ENCODE assay signal across 1 cellular context in the genomic region with DNA sequence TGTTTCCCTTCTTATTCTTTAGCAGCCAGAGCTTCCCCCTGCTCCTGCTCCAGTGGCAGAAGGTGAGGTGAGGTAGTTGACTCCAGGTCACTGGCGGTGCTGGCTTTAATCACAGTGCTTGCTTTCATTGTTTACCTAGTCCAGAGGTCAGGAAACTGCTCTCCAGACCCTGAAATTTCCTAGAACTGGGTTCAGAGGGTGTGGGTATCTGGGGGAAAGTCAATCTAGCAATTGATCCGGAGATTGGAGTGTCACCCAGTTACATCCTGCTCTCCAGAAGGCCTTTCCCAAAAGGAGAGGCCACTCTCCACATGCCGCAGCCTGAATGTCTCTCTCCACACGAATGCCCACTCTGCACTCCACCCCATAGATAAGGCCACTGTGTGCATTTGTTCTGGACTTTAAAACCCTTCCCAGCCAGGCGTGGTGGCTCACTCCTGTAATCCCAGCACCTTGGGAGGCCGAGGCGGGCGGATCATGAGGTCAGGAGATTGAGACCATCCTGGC.
TF ChIP-seq lines count a peak whose summit lies in the region.

No MANE protein-coding gene starts in this region.

TF ChIP-seq in HepG2, 621 proteins besides CTCF, POLR2A, EP300 and RAD21 (continued from another document and continues in another):
- TF ChIP-seq, protein P1, sequence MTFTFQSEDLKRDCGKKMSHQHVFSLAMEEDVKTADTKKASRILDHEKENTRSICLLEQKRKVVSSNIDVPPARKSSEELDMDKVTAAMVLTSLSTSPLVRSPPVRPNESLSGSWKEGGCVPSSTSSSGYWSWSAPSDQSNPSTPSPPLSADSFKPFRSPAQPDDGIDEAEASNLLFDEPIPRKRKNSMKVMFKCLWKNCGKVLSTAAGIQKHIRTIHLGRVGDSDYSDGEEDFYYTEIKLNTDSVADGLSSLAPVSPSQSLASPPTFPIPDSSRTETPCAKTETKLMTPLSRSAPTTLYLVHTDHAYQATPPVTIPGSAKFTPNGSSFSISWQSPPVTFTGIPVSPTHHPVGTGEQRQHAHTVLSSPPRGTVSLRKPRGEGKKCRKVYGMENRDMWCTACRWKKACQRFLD (CRISPR knock-in tag; IDR thresholded peaks at IDR 0.05; ENCODE audit: borderline replicate concordance): no peak; the same call in 1 of the 2 replicates
- TF ChIP-seq YY1 (IDR thresholded peaks at IDR 0.05; ENCODE audit: insufficient read depth, insufficient replicate concordance, low read depth, low read length) (no peak), ZIK1 (CRISPR knock-in tag; IDR thresholded peaks at IDR 0.05; ENCODE audit: borderline replicate concordance, low read depth) (no peak), ZBTB3 (CRISPR knock-in tag; IDR thresholded peaks at IDR 0.05; ENCODE audit: borderline replicate concordance, low read depth) (peak; percentile 92), RFX3 (CRISPR knock-in tag; IDR thresholded peaks at IDR 0.05) (0 out of 2 replicates have a peak, but pooled peaks have one; percentile 33), GATAD2A (CRISPR knock-in tag; IDR thresholded peaks at IDR 0.05) (peak; percentile 98), ZFYVE20 (CRISPR knock-in tag; IDR thresholded peaks at IDR 0.05; ENCODE audit: borderline replicate concordance, low read depth) (no peak), HCFC1 (IDR thresholded peaks at IDR 0.05; ENCODE audit: low read depth, low read length) (no peak), NFIC (IDR thresholded peaks at IDR 0.05; ENCODE audit: low read length) (peak; percentile 96), HIVEP1 (CRISPR knock-in tag; IDR thresholded peaks at IDR 0.05) (peak; percentile 76; the same call in 1 of the 2 replicates), NR2F2 (IDR thresholded peaks at IDR 0.05; ENCODE audit: borderline replicate concordance, low read depth) (peak; percentile 99), POLR2AphosphoS2 (IDR thresholded peaks at IDR 0.05; ENCODE audit: low read depth, low read length) (no peak), HMG20A (CRISPR knock-in tag; IDR thresholded peaks at IDR 0.05; ENCODE audit: borderline replicate concordance) (peak; percentile 98), ARHGAP35 (CRISPR knock-in tag; IDR thresholded peaks at IDR 0.05; ENCODE audit: borderline replicate concordance) (no peak; the same call in 1 of the 2 replicates), NFE2L2 (IDR thresholded peaks at IDR 0.05; ENCODE audit: low read length) (no peak), ZNF350 (CRISPR knock-in tag; IDR thresholded peaks at IDR 0.05; ENCODE audit: borderline replicate concordance, low read depth) (peak; percentile 82; the same call in 1 of the 2 replicates), ZBTB42 (CRISPR knock-in tag; IDR thresholded peaks at IDR 0.05) (no peak), STAG1 (CRISPR knock-in tag; IDR thresholded peaks at IDR 0.05) (peak; percentile 16; the same call in 1 of the 2 replicates), TAF15 (IDR thresholded peaks at IDR 0.05; ENCODE audit: low read depth, low read length, poor library complexity, severe bottlenecking) (no peak), CBX5 (CRISPR knock-in tag; IDR thresholded peaks at IDR 0.05; ENCODE audit: borderline replicate concordance) (peak; percentile 46; the same call in 1 of the 2 replicates), BCL6 (CRISPR knock-in tag; IDR thresholded peaks at IDR 0.05) (peak; percentile 99), ZFY (CRISPR knock-in tag; IDR thresholded peaks at IDR 0.05) (peak; percentile 72), CBX1 (IDR thresholded peaks at IDR 0.05; ENCODE audit: low read depth) (no peak), NFYB (CRISPR knock-in tag; IDR thresholded peaks at IDR 0.05) (no peak), ZNF33A (CRISPR knock-in tag; IDR thresholded peaks at IDR 0.05; ENCODE audit: borderline replicate concordance) (no peak), ZNF709 (CRISPR knock-in tag; IDR thresholded peaks at IDR 0.05) (no peak), SMARCC2 (IDR thresholded peaks at IDR 0.05) (no peak), FOXK1 (CRISPR knock-in tag; IDR thresholded peaks at IDR 0.05; ENCODE audit: borderline replicate concordance, low read depth) (peak; percentile 92), ZFP62 (CRISPR knock-in tag; IDR thresholded peaks at IDR 0.05) (no peak), ZEB1 (IDR thresholded peaks at IDR 0.05; ENCODE audit: insufficient replicate concordance, low read depth) (no peak), KLF12 (CRISPR knock-in tag; IDR thresholded peaks at IDR 0.05; ENCODE audit: borderline replicate concordance) (no peak; the same call in 1 of the 2 replicates), ZNF777 (CRISPR knock-in tag; IDR thresholded peaks at IDR 0.05) (no peak), SMARCE1 (IDR thresholded peaks at IDR 0.05; ENCODE audit: borderline replicate concordance) (no peak)
- TF ChIP-seq, protein P2, sequence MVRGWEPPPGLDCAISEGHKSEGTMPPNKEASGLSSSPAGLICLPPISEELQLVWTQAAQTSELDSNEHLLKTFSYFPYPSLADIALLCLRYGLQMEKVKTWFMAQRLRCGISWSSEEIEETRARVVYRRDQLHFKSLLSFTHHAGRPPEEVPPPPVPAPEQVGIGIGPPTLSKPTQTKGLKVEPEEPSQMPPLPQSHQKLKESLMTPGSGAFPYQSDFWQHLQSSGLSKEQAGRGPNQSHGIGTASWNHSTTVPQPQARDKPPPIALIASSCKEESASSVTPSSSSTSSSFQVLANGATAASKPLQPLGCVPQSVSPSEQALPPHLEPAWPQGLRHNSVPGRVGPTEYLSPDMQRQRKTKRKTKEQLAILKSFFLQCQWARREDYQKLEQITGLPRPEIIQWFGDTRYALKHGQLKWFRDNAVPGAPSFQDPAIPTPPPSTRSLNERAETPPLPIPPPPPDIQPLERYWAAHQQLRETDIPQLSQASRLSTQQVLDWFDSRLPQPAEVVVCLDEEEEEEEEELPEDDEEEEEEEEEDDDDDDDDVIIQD (CRISPR knock-in tag; IDR thresholded peaks at IDR 0.05; ENCODE audit: low read depth): peak; percentile 83
- TF ChIP-seq, protein P3, sequence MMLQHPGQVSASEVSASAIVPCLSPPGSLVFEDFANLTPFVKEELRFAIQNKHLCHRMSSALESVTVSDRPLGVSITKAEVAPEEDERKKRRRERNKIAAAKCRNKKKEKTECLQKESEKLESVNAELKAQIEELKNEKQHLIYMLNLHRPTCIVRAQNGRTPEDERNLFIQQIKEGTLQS (CRISPR knock-in tag; IDR thresholded peaks at IDR 0.05): peak; percentile 32
- TF ChIP-seq, protein P4, sequence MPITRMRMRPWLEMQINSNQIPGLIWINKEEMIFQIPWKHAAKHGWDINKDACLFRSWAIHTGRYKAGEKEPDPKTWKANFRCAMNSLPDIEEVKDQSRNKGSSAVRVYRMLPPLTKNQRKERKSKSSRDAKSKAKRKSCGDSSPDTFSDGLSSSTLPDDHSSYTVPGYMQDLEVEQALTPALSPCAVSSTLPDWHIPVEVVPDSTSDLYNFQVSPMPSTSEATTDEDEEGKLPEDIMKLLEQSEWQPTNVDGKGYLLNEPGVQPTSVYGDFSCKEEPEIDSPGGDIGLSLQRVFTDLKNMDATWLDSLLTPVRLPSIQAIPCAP (CRISPR knock-in tag; IDR thresholded peaks at IDR 0.05; ENCODE audit: low read depth): no peak
- TF ChIP-seq, protein P5, sequence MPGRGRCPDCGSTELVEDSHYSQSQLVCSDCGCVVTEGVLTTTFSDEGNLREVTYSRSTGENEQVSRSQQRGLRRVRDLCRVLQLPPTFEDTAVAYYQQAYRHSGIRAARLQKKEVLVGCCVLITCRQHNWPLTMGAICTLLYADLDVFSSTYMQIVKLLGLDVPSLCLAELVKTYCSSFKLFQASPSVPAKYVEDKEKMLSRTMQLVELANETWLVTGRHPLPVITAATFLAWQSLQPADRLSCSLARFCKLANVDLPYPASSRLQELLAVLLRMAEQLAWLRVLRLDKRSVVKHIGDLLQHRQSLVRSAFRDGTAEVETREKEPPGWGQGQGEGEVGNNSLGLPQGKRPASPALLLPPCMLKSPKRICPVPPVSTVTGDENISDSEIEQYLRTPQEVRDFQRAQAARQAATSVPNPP (CRISPR knock-in tag; IDR thresholded peaks at IDR 0.05): no peak
- TF ChIP-seq, protein P6, sequence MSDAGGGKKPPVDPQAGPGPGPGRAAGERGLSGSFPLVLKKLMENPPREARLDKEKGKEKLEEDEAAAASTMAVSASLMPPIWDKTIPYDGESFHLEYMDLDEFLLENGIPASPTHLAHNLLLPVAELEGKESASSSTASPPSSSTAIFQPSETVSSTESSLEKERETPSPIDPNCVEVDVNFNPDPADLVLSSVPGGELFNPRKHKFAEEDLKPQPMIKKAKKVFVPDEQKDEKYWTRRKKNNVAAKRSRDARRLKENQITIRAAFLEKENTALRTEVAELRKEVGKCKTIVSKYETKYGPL (CRISPR knock-in tag; IDR thresholded peaks at IDR 0.05): no peak
- TF ChIP-seq, protein P7, sequence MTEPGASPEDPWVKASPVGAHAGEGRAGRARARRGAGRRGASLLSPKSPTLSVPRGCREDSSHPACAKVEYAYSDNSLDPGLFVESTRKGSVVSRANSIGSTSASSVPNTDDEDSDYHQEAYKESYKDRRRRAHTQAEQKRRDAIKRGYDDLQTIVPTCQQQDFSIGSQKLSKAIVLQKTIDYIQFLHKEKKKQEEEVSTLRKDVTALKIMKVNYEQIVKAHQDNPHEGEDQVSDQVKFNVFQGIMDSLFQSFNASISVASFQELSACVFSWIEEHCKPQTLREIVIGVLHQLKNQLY (CRISPR knock-in tag; IDR thresholded peaks at IDR 0.05): peak; percentile 77
- TF ChIP-seq, protein P8, sequence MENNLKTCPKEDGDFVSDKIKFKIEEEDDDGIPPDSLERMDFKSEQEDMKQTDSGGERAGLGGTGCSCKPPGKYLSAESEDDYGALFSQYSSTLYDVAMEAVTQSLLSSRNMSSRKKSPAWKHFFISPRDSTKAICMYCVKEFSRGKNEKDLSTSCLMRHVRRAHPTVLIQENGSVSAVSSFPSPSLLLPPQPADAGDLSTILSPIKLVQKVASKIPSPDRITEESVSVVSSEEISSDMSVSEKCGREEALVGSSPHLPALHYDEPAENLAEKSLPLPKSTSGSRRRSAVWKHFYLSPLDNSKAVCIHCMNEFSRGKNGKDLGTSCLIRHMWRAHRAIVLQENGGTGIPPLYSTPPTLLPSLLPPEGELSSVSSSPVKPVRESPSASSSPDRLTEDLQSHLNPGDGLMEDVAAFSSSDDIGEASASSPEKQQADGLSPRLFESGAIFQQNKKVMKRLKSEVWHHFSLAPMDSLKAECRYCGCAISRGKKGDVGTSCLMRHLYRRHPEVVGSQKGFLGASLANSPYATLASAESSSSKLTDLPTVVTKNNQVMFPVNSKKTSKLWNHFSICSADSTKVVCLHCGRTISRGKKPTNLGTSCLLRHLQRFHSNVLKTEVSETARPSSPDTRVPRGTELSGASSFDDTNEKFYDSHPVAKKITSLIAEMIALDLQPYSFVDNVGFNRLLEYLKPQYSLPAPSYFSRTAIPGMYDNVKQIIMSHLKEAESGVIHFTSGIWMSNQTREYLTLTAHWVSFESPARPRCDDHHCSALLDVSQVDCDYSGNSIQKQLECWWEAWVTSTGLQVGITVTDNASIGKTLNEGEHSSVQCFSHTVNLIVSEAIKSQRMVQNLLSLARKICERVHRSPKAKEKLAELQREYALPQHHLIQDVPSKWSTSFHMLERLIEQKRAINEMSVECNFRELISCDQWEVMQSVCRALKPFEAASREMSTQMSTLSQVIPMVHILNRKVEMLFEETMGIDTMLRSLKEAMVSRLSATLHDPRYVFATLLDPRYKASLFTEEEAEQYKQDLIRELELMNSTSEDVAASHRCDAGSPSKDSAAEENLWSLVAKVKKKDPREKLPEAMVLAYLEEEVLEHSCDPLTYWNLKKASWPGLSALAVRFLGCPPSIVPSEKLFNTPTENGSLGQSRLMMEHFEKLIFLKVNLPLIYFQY (CRISPR knock-in tag; IDR thresholded peaks at IDR 0.05; ENCODE audit: borderline replicate concordance): peak; percentile 87; the same call in 1 of the 2 replicates
- TF ChIP-seq, protein P9, sequence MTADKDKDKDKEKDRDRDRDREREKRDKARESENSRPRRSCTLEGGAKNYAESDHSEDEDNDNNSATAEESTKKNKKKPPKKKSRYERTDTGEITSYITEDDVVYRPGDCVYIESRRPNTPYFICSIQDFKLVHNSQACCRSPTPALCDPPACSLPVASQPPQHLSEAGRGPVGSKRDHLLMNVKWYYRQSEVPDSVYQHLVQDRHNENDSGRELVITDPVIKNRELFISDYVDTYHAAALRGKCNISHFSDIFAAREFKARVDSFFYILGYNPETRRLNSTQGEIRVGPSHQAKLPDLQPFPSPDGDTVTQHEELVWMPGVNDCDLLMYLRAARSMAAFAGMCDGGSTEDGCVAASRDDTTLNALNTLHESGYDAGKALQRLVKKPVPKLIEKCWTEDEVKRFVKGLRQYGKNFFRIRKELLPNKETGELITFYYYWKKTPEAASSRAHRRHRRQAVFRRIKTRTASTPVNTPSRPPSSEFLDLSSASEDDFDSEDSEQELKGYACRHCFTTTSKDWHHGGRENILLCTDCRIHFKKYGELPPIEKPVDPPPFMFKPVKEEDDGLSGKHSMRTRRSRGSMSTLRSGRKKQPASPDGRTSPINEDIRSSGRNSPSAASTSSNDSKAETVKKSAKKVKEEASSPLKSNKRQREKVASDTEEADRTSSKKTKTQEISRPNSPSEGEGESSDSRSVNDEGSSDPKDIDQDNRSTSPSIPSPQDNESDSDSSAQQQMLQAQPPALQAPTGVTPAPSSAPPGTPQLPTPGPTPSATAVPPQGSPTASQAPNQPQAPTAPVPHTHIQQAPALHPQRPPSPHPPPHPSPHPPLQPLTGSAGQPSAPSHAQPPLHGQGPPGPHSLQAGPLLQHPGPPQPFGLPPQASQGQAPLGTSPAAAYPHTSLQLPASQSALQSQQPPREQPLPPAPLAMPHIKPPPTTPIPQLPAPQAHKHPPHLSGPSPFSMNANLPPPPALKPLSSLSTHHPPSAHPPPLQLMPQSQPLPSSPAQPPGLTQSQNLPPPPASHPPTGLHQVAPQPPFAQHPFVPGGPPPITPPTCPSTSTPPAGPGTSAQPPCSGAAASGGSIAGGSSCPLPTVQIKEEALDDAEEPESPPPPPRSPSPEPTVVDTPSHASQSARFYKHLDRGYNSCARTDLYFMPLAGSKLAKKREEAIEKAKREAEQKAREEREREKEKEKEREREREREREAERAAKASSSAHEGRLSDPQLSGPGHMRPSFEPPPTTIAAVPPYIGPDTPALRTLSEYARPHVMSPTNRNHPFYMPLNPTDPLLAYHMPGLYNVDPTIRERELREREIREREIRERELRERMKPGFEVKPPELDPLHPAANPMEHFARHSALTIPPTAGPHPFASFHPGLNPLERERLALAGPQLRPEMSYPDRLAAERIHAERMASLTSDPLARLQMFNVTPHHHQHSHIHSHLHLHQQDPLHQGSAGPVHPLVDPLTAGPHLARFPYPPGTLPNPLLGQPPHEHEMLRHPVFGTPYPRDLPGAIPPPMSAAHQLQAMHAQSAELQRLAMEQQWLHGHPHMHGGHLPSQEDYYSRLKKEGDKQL (CRISPR knock-in tag; IDR thresholded peaks at IDR 0.05; ENCODE audit: low read depth): peak; percentile 92
